ENCODE assay signal across 8 cellular contexts in the genomic region with DNA sequence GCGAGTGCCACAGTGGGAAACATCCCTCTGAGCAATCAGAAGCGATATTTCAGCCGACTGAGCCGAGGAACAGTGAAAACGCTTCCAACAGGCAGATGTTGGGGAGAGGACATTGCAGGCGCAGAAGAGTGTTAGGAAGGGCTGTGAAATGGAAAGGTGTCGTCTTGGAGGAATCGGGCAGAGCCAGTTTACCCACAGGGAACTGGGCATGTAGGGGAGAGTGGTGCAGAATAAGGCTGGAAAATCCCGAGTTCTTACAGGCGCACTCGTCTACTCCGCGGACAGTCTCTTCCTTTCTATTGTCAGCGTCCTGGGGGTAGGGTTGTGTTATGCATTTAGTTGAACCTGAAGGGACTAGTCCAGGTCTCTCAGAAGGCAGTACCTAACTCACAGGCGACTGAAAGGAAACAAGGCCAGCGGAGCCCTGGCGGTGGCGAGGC. TPM values are rescaled to one million over a fixed set of nuclear protein-coding genes. Genes with fewer than 3 reads are reported as not detected.
DNase-seq lines count a peak whose midpoint lies in the region; ATAC-seq and TF ChIP-seq lines count a peak whose summit lies in the region.

No MANE protein-coding gene starts in this region.

- no peak for DNase-seq in HFFc6
- DNase-seq in activated CD4-positive, alpha-beta memory T cell treated with anti-CD3 and anti-CD28 coated beads, Interleukin-2, amount 10 ng/mL, durations not matched to agents 7 days and 5 days = no peak
- no peak for DNase-seq in iPS DF 6.9 (ENCODE audit: low read depth, low spot score)
- DNase-seq in OCI-M1 (lab: John Stamatoyannopoulos, UW) = no peak
- no peak for DNase-seq in germinal center (ENCODE audit: low spot score)
- no peak for DNase-seq in activated effector memory CD4-positive, alpha-beta T cell treated with Interleukin-2 at 50 U/mL for 16 hours

- peak overlapping the region; percentile 88 for H3K4me3 Mint-ChIP-seq in HFFc6
- H3K4me3 Mint-ChIP-seq in activated CD4-positive, alpha-beta memory T cell treated with anti-CD3 and anti-CD28 coated beads, Interleukin-2, amount 10 ng/mL, durations not matched to agents 7 days and 5 days = peak overlapping the region; percentile 86

- CTCF ChIA-PET in activated CD4-positive, alpha-beta memory T cell treated with anti-CD3 and anti-CD28 coated beads, Interleukin-2, amount 10 ng/mL, durations not matched to agents 7 days and 5 days (lab: Charles Lee) = no interaction called here

- H3K9me3 ChIP-seq in iPS DF 6.9 (ENCODE audit: control insufficient read depth, insufficient read depth, low read length) = no peaks in the 10 kb centered on the region

- POLR2A ChIA-PET in activated CD4-positive, alpha-beta memory T cell treated with anti-CD3 and anti-CD28 coated beads, Interleukin-2, amount 10 ng/mL, durations not matched to agents 7 days and 5 days (lab: Charles Lee) = no interaction called here

- peaks cover 4% of the 10 kb centered on the region; the same call in 1 of the 2 replicates for H3K27me3 ChIP-seq in iPS DF 6.9 (ENCODE audit: control insufficient read depth, insufficient read depth, low read length)

- H3K4me3 ChIP-seq in iPS DF 6.9 (ENCODE audit: low read length) (peak overlapping the region; percentile 68; the same call in 1 of the 2 replicates), skin epidermis (peak overlapping the region; percentile 63 to 99 (median 86))

- H3K36me3 ChIP-seq in iPS DF 6.9 (ENCODE audit: control insufficient read depth, insufficient read depth, low read length) = no peaks in the 10 kb centered on the region

- ATAC-seq in HG02981 (IDR thresholded peaks at IDR 0.05; ENCODE audit: unreplicated experiment) = no peak

- no peak overlapping the region for H3K27ac ChIP-seq in iPS DF 6.9 (ENCODE audit: low read length)
- H3K27ac ChIP-seq in skin epidermis = peak overlapping the region; percentile 65 to 96 (median 88)

- WGBS in iPS DF 6.9 (ENCODE audit: insufficient coverage, insufficient read length) = no CpG with 5 or more reads among the region's 18 CpGs

- H3K4me1 Mint-ChIP-seq in HFFc6 (ENCODE audit: low read depth) = peaks cover 30% of the 10 kb centered on the region
- peaks cover 21% of the 10 kb centered on the region for H3K4me1 Mint-ChIP-seq in activated CD4-positive, alpha-beta memory T cell treated with anti-CD3 and anti-CD28 coated beads, Interleukin-2, amount 10 ng/mL, durations not matched to agents 7 days and 5 days

- 0 out of 2 replicates have a peak, but pooled peaks cover 4% of the 10 kb centered on the region for H3K36me3 Mint-ChIP-seq in HFFc6 (ENCODE audit: low read depth)
- H3K36me3 Mint-ChIP-seq in activated CD4-positive, alpha-beta memory T cell treated with anti-CD3 and anti-CD28 coated beads, Interleukin-2, amount 10 ng/mL, durations not matched to agents 7 days and 5 days (ENCODE audit: low read depth) = peaks cover 4% of the 10 kb centered on the region

- TF ChIP-seq CTCF in HFFc6 (IDR thresholded peaks at IDR 0.05) = no peak

- H3K27ac Mint-ChIP-seq in HFFc6 = peak overlapping the region; percentile 89
- peak overlapping the region; percentile 78 for H3K27ac Mint-ChIP-seq in activated CD4-positive, alpha-beta memory T cell treated with anti-CD3 and anti-CD28 coated beads, Interleukin-2, amount 10 ng/mL, durations not matched to agents 7 days and 5 days

- peaks cover 1% of the 10 kb centered on the region for H3K4me1 ChIP-seq in iPS DF 6.9 (ENCODE audit: control insufficient read depth, insufficient read depth, low read length)

- H3K27me3 Mint-ChIP-seq in HFFc6 (ENCODE audit: insufficient read depth) = peaks cover 4% of the 10 kb centered on the region
- H3K27me3 Mint-ChIP-seq in activated CD4-positive, alpha-beta memory T cell treated with anti-CD3 and anti-CD28 coated beads, Interleukin-2, amount 10 ng/mL, durations not matched to agents 7 days and 5 days = peaks cover 32% of the 10 kb centered on the region

- H3K9me3 Mint-ChIP-seq in HFFc6 = no peaks in the 10 kb centered on the region
- no peaks in the 10 kb centered on the region for H3K9me3 Mint-ChIP-seq in activated CD4-positive, alpha-beta memory T cell treated with anti-CD3 and anti-CD28 coated beads, Interleukin-2, amount 10 ng/mL, durations not matched to agents 7 days and 5 days

RNA-seq across cellular contexts. Expression of a gene that starts 1.1 kb away (rescaled TPM):
- 100 to 1,000 TPM; 333 to 490 (median 458) TPM for total RNA-seq in HFFc6 (2021; fragmentation: NEBNext Ultra II Directional; extraction: Animal tissue kit (Norgen Biotek cat#: 25700))
- 10 to 100 TPM; 31.1 to 33.2 TPM for total RNA-seq in activated CD4-positive, alpha-beta memory T cell treated with anti-CD3 and anti-CD28 coated beads, Interleukin-2, amount 10 ng/mL, durations not matched to agents 7 days and 5 days

Comparison
In these comparisons a context has a peak if more than half of its experiments do, and no peak if none do; other contexts are left out.
1. RNA of a gene that starts 1.1 kb away (total RNA-seq): 333 to 490 TPM in HFFc6; 31.1 to 33.2 TPM in activated CD4-positive, alpha-beta memory T cell treated with anti-CD3 and anti-CD28 coated beads, Interleukin-2, amount 10 ng/mL, durations not matched to agents 7 days and 5 days; every median in the first group is over 4 times any median in the second.